1 cellular context compared by ENCODE assay signal in the genomic region with DNA sequence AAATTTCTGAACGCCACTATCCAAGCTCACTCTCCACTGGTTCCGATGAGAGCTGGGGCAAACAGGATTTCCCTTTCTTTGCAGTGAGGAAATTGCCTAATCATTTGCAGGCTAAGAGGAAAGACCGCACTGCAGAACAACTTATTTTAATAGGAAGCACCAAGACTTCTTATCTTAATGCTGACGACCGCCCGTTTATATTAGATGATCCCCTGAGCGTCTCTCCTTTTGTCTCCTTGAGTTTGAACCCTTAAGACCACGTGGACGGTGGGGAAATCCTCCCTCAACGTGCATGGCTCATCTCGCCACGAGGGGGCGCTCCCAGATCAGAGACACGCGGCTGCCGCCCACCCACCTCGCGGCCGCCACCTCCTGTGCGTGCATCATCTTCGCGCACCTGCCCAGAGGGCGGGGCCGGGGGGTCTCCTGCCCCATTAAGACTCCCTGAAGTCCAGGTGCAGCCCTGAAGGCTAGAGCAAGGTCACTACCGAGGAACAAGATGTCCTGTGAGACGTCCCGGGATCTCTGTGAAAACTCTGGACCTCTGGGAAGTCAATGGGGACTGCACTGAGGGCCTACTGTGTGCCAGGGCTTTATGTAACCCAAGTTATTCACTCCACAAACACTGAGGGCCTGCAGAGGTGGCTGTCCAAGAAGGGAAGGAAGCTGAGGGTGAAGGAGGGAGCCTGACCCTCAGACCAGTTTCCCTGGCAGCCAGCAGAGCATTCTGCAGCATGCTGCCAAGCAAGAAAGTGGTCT.
TF ChIP-seq lines count a peak whose summit lies in the region.

No MANE protein-coding gene starts in this region.

TF ChIP-seq in HepG2, 621 proteins besides CTCF, POLR2A, EP300 and RAD21 (continued from another document):
- TF ChIP-seq, protein P1, sequence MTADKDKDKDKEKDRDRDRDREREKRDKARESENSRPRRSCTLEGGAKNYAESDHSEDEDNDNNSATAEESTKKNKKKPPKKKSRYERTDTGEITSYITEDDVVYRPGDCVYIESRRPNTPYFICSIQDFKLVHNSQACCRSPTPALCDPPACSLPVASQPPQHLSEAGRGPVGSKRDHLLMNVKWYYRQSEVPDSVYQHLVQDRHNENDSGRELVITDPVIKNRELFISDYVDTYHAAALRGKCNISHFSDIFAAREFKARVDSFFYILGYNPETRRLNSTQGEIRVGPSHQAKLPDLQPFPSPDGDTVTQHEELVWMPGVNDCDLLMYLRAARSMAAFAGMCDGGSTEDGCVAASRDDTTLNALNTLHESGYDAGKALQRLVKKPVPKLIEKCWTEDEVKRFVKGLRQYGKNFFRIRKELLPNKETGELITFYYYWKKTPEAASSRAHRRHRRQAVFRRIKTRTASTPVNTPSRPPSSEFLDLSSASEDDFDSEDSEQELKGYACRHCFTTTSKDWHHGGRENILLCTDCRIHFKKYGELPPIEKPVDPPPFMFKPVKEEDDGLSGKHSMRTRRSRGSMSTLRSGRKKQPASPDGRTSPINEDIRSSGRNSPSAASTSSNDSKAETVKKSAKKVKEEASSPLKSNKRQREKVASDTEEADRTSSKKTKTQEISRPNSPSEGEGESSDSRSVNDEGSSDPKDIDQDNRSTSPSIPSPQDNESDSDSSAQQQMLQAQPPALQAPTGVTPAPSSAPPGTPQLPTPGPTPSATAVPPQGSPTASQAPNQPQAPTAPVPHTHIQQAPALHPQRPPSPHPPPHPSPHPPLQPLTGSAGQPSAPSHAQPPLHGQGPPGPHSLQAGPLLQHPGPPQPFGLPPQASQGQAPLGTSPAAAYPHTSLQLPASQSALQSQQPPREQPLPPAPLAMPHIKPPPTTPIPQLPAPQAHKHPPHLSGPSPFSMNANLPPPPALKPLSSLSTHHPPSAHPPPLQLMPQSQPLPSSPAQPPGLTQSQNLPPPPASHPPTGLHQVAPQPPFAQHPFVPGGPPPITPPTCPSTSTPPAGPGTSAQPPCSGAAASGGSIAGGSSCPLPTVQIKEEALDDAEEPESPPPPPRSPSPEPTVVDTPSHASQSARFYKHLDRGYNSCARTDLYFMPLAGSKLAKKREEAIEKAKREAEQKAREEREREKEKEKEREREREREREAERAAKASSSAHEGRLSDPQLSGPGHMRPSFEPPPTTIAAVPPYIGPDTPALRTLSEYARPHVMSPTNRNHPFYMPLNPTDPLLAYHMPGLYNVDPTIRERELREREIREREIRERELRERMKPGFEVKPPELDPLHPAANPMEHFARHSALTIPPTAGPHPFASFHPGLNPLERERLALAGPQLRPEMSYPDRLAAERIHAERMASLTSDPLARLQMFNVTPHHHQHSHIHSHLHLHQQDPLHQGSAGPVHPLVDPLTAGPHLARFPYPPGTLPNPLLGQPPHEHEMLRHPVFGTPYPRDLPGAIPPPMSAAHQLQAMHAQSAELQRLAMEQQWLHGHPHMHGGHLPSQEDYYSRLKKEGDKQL (CRISPR knock-in tag; IDR thresholded peaks at IDR 0.05; ENCODE audit: low read depth): no peak
- TF ChIP-seq ZNF558 (CRISPR knock-in tag; IDR thresholded peaks at IDR 0.05; ENCODE audit: borderline replicate concordance): no peak
- TF ChIP-seq HNRNPLL (IDR thresholded peaks at IDR 0.05; ENCODE audit: low read depth, low read length, poor library complexity, severe bottlenecking): peak; percentile 61
- no peak for TF ChIP-seq FOXK2 (IDR thresholded peaks at IDR 0.05)
- TF ChIP-seq ZNF446 (CRISPR knock-in tag; IDR thresholded peaks at IDR 0.05): no peak
- no peak for TF ChIP-seq ZNF577 (CRISPR knock-in tag; IDR thresholded peaks at IDR 0.05; ENCODE audit: borderline replicate concordance, low read depth)
- no peak for TF ChIP-seq ZHX1 (CRISPR knock-in tag; IDR thresholded peaks at IDR 0.05; ENCODE audit: low read depth)
- TF ChIP-seq SMARCC2 (IDR thresholded peaks at IDR 0.05): no peak
